8 cellular contexts compared by ENCODE assay signal in genomic region chr11:35138949-35139881, GRCh38. TPM values are rescaled to one million over a fixed set of nuclear protein-coding genes. Genes with fewer than 3 reads are reported as not detected.
DNase-seq lines count a peak whose midpoint lies in the region; ATAC-seq, FAIRE-seq and TF ChIP-seq lines count a peak whose summit lies in the region.

Gene CD44 (plus strand): TSS chr11:35139171. CDS start chr11:35139304, 133 bp downstream.

- H3K4me3 ChIP-seq in pancreas = peak within 1 kb of the TSS; percentile 49 to 92 (median 77)

- no peaks in the 10 kb centered on the region for H3K27me3 ChIP-seq in pancreas

- H3K4me1 Mint-ChIP-seq in type B pancreatic cell (ENCODE audit: unreplicated experiment) = peaks cover 6% of the 10 kb centered on the region

- peaks cover 2 to 34% (median 11%) of the 10 kb centered on the region in 3 donors for H3K4me1 ChIP-seq in pancreas

- peak within 1 kb of the TSS; percentile 87 for H3K4me3 Mint-ChIP-seq in type B pancreatic cell

- TF ChIP-seq CTCF in pancreas (IDR thresholded peaks at IDR 0.05) (no peak), type B pancreatic cell (conservative IDR thresholded peaks at IDR 0.05) (no peak)

- intact Hi-C loops in pancreas (cut with DNase I) = loop anchor here in 1 of 3 donors (10.0 kb wide), 1 partner anchor 134 kb away; no protein-coding TSS in a partner anchor

- peak within 1 kb of the TSS; percentile 77 to 95 (median 86) for H3K27ac ChIP-seq in pancreas

- peak; percentile 13 for DNase-seq in NCI-H146 (lab: John Stamatoyannopoulos, UW)
- no peak for DNase-seq in NCI-H146 treated with DMSO at 0.1 percent for 48 hours (lab: John Stamatoyannopoulos, UW; ENCODE audit: unreplicated experiment)
- DNase-seq in SK-N-DZ (ENCODE audit: low spot score) = peak; percentile 27
- DNase-seq in activated naive CD4-positive, alpha-beta T cell (lab: John Stamatoyannopoulos, UW) = peak; percentile 43 to 68 (median 48)
- DNase-seq in globus pallidus (ENCODE audit: low spot score) = peak; percentile 35
- peak; percentile 75 to 87 (median 77) for DNase-seq in pancreas
- peak; percentile 71 for DNase-seq in type B pancreatic cell (ENCODE audit: extremely low spot score, unreplicated experiment)

- no peaks in the 10 kb centered on the region for H3K9me3 ChIP-seq in pancreas

- H3K27ac Mint-ChIP-seq in type B pancreatic cell = no peak within 1 kb of the TSS

- ATAC-seq in HG03045 (IDR thresholded peaks at IDR 0.05; ENCODE audit: unreplicated experiment) = peak; percentile 39
- peak; percentile 75 to 82 (median 78) for ATAC-seq in pancreas

- 0 to 1% methylated on average over 57 to 59 of the region's 59 CpGs for WGBS in pancreas, 2 donors

- H3K9me3 Mint-ChIP-seq in type B pancreatic cell = no peaks in the 10 kb centered on the region

- H3K27me3 Mint-ChIP-seq in type B pancreatic cell = peaks cover 69% of the 10 kb centered on the region

- FAIRE-seq in pancreas (lab: Jason Lieb, UNC) = no peak

- H3K36me3 Mint-ChIP-seq in type B pancreatic cell = peaks cover 5% of the 10 kb centered on the region

- H3K36me3 ChIP-seq in pancreas = no peaks in the 10 kb centered on the region

RNA-seq across cellular contexts. Expression of gene CD44, which starts in this region (rescaled TPM):
- 0.61 and 1.4 TPM in 2 replicates for polyA plus RNA-seq in SK-N-DZ (2014; cell fraction: cytosol; rRNA removed)
- 0.12 and 0.39 TPM in 2 replicates for polyA plus RNA-seq in SK-N-DZ (2014; cell fraction: nucleus; rRNA removed)
- 100 to 1,000 TPM; 343 to 677 (median 391) TPM for total RNA-seq in pancreas
- polyA plus RNA-seq in pancreas = 100 to 1,000 TPM; 133 TPM
- total RNA-seq in type B pancreatic cell (ENCODE audit: low replicate concordance) = 46.0 and 54.7 TPM in 2 replicates
